Comparison of ENCODE assay signal across 13 cellular contexts in genomic region chr14:66709292-66709691, GRCh38.
DNase-seq lines count a peak whose midpoint lies in the region; ATAC-seq and TF ChIP-seq lines count a peak whose summit lies in the region.
"Had no signal": no experiment of that assay in that cellular context is flagged by ENCODE, and none has a peak within 500 bp of the region (broad histone marks: within the 10 kb centered on the region; RNA-seq: fewer than 3 reads in every experiment).

No MANE protein-coding gene starts in this region.

- H3K4me1 Mint-ChIP-seq in natural killer cell, result peaks cover 3 to 11% of the 10 kb centered on the region in 2 donors
- peaks cover 7% of the 10 kb centered on the region for H3K4me1 Mint-ChIP-seq in activated T-cell treated with anti-CD3 and anti-CD28 coated beads, Interleukin-2, amount 50 U/mL, for 24 hours (ENCODE audit: low read depth)

- no peak for ATAC-seq in natural killer cell

- H3K36me3 Mint-ChIP-seq in natural killer cell, result peaks cover 16% of the 10 kb centered on the region
- H3K36me3 Mint-ChIP-seq in activated T-cell treated with anti-CD3 and anti-CD28 coated beads, Interleukin-2, amount 50 U/mL, for 24 hours (ENCODE audit: low read depth), result peaks cover 13% of the 10 kb centered on the region

- TF ChIP-seq CTCF in AG10803 (conservative IDR thresholded peaks at IDR 0.05; ENCODE audit: low read length) (no peak), astrocyte of the spinal cord (IDR thresholded peaks at IDR 0.05; ENCODE audit: low read depth, low read length) (no peak), kidney epithelial cell (IDR thresholded peaks at IDR 0.05; ENCODE audit: insufficient read depth, low read length, poor library complexity, severe bottlenecking) (no peak), natural killer cell (IDR thresholded peaks at IDR 0.05) (no peak)

- H3K27me3 Mint-ChIP-seq in natural killer cell (ENCODE audit: low read depth in 2 of 2), result no peaks in the 10 kb centered on the region
- H3K27me3 Mint-ChIP-seq in activated T-cell treated with anti-CD3 and anti-CD28 coated beads, Interleukin-2, amount 50 U/mL, for 24 hours, result no peaks in the 10 kb centered on the region
- H3K27me3 Mint-ChIP-seq: CD4-positive, alpha-beta memory T cell; stimulated activated naive CD8-positive, alpha-beta T cell treated with anti-CD3 and anti-CD28 coated beads, Interleukin-15, Interleukin-2, amounts not matched to agents 100 ng/mL and 50 ng/mL, for 24 hours had no signal

- peaks cover 14 to 24% of the 10 kb centered on the region in 2 donors for H3K9me3 Mint-ChIP-seq in natural killer cell
- H3K9me3 Mint-ChIP-seq in activated T-cell treated with anti-CD3 and anti-CD28 coated beads, Interleukin-2, amount 50 U/mL, for 24 hours, result peaks cover 37% of the 10 kb centered on the region

- H3K27me3 ChIP-seq in kidney epithelial cell (ENCODE audit: control insufficient read depth, insufficient read depth, low read length), result no peaks in the 10 kb centered on the region

- DNase-seq in AG10803 (ENCODE audit: low read depth), result peak; percentile 6
- DNase-seq in LHCN-M2 (ENCODE audit: low read depth), result peak; percentile 75
- DNase-seq in astrocyte of the spinal cord (ENCODE audit: low read depth, low spot score), result peak; percentile 20
- peak; percentile 26 for DNase-seq in kidney epithelial cell (ENCODE audit: low read depth)
- DNase-seq in natural killer cell, result no peak
- DNase-seq in stimulated activated CD4-positive, alpha-beta T cell treated with anti-CD3 and anti-CD28 coated beads, Interleukin-4, amount 100 ng/mL, for 1 hour, result no peak
- DNase-seq in SIG-M5 treated with dmso at 0.1 percent for 504 hours (lab: John Stamatoyannopoulos, UW; ENCODE audit: unreplicated experiment), result no peak
- no peak for DNase-seq in activated T-cell treated with anti-CD3 and anti-CD28 coated beads, Interleukin-2, amount 50 U/mL, for 24 hours
- DNase-seq: activated CD8-positive, alpha-beta memory T cell treated with anti-CD3 and anti-CD28 coated beads, Interleukin-2, amount 50 U/mL, for 4 hours; CD4-positive, alpha-beta memory T cell; left cardiac atrium; NCI-H1417 treated with DMSO at 0.1 percent for 48 hours had no signal

- in situ Hi-C loops in astrocyte of the spinal cord (cut with HindIII; ENCODE audit: low sequenced_read_pairs), result no loop called here

- H3K4me3 ChIP-seq in AG10803 (ENCODE audit: low read length), result no peak overlapping the region
- H3K4me3 ChIP-seq in astrocyte of the spinal cord (ENCODE audit: low read depth, low read length), result no peak overlapping the region
- H3K4me3 ChIP-seq in kidney epithelial cell (ENCODE audit: low read depth, low read length), result no peak overlapping the region

- no peaks in the 10 kb centered on the region for H3K36me3 ChIP-seq in kidney epithelial cell (ENCODE audit: control insufficient read depth, insufficient read depth, low read length)

- no peak overlapping the region for H3K27ac Mint-ChIP-seq in natural killer cell
- no peak overlapping the region for H3K27ac Mint-ChIP-seq in activated T-cell treated with anti-CD3 and anti-CD28 coated beads, Interleukin-2, amount 50 U/mL, for 24 hours
- H3K27ac Mint-ChIP-seq: CD4-positive, alpha-beta memory T cell; stimulated activated naive CD8-positive, alpha-beta T cell treated with anti-CD3 and anti-CD28 coated beads, Interleukin-15, Interleukin-2, amounts not matched to agents 100 ng/mL and 50 ng/mL, for 24 hours had no signal

- H3K4me3 Mint-ChIP-seq in natural killer cell, result no peak overlapping the region
- no peak overlapping the region for H3K4me3 Mint-ChIP-seq in activated T-cell treated with anti-CD3 and anti-CD28 coated beads, Interleukin-2, amount 50 U/mL, for 24 hours
- H3K4me3 Mint-ChIP-seq: stimulated activated naive CD8-positive, alpha-beta T cell treated with anti-CD3 and anti-CD28 coated beads, Interleukin-15, Interleukin-2, amounts not matched to agents 100 ng/mL and 50 ng/mL, for 24 hours had no signal

- intact Hi-C loops in natural killer cell (cut with micrococcal nuclease), result no loop called here

Comparison
In these comparisons a context has a peak if more than half of its experiments do, and no peak if none do; other contexts are left out.
1. DNase-seq: peak in AG10803 (single experiment), LHCN-M2 (single experiment), astrocyte of the spinal cord (single experiment) and kidney epithelial cell (single experiment); none in natural killer cell (single experiment), stimulated activated CD4-positive, alpha-beta T cell treated with anti-CD3 and anti-CD28 coated beads, Interleukin-4, amount 100 ng/mL, for 1 hour (single experiment), SIG-M5 treated with dmso at 0.1 percent for 504 hours (single experiment) and activated T-cell treated with anti-CD3 and anti-CD28 coated beads, Interleukin-2, amount 50 U/mL, for 24 hours (single experiment).